Comparison of ENCODE assay signal across 1 cellular context in genomic region chr6:132401120-132401940, GRCh38.
TF ChIP-seq lines count a peak whose summit lies in the region.

TSS of gene MOXD1 (minus strand) at chr6:132401475. CDS start at chr6:132401426, 49 bp downstream.

TF ChIP-seq in HEK293, 187 proteins besides CTCF, POLR2A, EP300 and RAD21 (continued from another document and continues in another):
- TF ChIP-seq MEIS1 (CRISPR knock-in tag; IDR thresholded peaks at IDR 0.05; ENCODE audit: borderline replicate concordance) = 0 out of 2 replicates have a peak, but pooled peaks have one; percentile 26
- no peak for TF ChIP-seq ZFP37 (tag by site-specific recombination; IDR thresholded peaks at IDR 0.05)
- TF ChIP-seq ZNF514 (tag by site-specific recombination; IDR thresholded peaks at IDR 0.05) = no peak
- TF ChIP-seq, protein P1, sequence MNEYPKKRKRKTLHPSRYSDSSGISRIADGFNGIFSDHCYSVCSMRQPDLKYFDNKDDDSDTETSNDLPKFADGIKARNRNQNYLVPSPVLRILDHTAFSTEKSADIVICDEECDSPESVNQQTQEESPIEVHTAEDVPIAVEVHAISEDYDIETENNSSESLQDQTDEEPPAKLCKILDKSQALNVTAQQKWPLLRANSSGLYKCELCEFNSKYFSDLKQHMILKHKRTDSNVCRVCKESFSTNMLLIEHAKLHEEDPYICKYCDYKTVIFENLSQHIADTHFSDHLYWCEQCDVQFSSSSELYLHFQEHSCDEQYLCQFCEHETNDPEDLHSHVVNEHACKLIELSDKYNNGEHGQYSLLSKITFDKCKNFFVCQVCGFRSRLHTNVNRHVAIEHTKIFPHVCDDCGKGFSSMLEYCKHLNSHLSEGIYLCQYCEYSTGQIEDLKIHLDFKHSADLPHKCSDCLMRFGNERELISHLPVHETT (tag by site-specific recombination; IDR thresholded peaks at IDR 0.05) = no peak
- 0 out of 2 replicates have a peak, but pooled peaks have one; percentile 16 for TF ChIP-seq KLF7 (tag by site-specific recombination; IDR thresholded peaks at IDR 0.05; ENCODE audit: borderline replicate concordance)
- 0 out of 2 replicates have a peak, but pooled peaks have one; percentile 30 for TF ChIP-seq HOXD13 (CRISPR knock-in tag; IDR thresholded peaks at IDR 0.05; ENCODE audit: borderline replicate concordance)
- no peak for TF ChIP-seq BCL6B (tag by site-specific recombination; IDR thresholded peaks at IDR 0.05)
- no peak for TF ChIP-seq ZNF623 (tag by site-specific recombination; IDR thresholded peaks at IDR 0.05)
- TF ChIP-seq PRDM1 (tag by site-specific recombination; IDR thresholded peaks at IDR 0.05) = no peak
- no peak for TF ChIP-seq ZXDB (tag by site-specific recombination; IDR thresholded peaks at IDR 0.05)
- TF ChIP-seq SP2 (tag by site-specific recombination; IDR thresholded peaks at IDR 0.05) = peak; percentile 8
- 0 out of 2 replicates have a peak, but pooled peaks have one; percentile 42 for TF ChIP-seq SP3 (tag by site-specific recombination; IDR thresholded peaks at IDR 0.05)
- TF ChIP-seq ZNF654 (tag by site-specific recombination; IDR thresholded peaks at IDR 0.05; ENCODE audit: low read depth) = no peak
- peak; percentile 71; the same call in 1 of the 2 replicates for TF ChIP-seq GLIS2 (tag by site-specific recombination; IDR thresholded peaks at IDR 0.05)
- TF ChIP-seq ZNF274 (IDR thresholded peaks at IDR 0.05; ENCODE audit: low read length) = no peak
- TF ChIP-seq ZNF274 (tag by site-specific recombination; IDR thresholded peaks at IDR 0.05; ENCODE audit: borderline replicate concordance) = no peak
- TF ChIP-seq, protein P2, sequence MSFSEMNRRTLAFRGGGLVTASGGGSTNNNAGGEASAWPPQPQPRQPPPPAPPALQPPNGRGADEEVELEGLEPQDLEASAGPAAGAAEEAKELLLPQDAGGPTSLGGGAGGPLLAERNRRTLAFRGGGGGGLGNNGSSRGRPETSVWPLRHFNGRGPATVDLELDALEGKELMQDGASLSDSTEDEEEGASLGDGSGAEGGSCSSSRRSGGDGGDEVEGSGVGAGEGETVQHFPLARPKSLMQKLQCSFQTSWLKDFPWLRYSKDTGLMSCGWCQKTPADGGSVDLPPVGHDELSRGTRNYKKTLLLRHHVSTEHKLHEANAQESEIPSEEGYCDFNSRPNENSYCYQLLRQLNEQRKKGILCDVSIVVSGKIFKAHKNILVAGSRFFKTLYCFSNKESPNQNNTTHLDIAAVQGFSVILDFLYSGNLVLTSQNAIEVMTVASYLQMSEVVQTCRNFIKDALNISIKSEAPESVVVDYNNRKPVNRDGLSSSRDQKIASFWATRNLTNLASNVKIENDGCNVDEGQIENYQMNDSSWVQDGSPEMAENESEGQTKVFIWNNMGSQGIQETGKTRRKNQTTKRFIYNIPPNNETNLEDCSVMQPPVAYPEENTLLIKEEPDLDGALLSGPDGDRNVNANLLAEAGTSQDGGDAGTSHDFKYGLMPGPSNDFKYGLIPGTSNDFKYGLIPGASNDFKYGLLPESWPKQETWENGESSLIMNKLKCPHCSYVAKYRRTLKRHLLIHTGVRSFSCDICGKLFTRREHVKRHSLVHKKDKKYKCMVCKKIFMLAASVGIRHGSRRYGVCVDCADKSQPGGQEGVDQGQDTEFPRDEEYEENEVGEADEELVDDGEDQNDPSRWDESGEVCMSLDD (tag by site-specific recombination; IDR thresholded peaks at IDR 0.05) = no peak
- TF ChIP-seq ZNF433 (tag by site-specific recombination; IDR thresholded peaks at IDR 0.05; ENCODE audit: low read depth) = no peak
- TF ChIP-seq, protein P3, sequence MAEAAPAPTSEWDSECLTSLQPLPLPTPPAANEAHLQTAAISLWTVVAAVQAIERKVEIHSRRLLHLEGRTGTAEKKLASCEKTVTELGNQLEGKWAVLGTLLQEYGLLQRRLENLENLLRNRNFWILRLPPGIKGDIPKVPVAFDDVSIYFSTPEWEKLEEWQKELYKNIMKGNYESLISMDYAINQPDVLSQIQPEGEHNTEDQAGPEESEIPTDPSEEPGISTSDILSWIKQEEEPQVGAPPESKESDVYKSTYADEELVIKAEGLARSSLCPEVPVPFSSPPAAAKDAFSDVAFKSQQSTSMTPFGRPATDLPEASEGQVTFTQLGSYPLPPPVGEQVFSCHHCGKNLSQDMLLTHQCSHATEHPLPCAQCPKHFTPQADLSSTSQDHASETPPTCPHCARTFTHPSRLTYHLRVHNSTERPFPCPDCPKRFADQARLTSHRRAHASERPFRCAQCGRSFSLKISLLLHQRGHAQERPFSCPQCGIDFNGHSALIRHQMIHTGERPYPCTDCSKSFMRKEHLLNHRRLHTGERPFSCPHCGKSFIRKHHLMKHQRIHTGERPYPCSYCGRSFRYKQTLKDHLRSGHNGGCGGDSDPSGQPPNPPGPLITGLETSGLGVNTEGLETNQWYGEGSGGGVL (tag by site-specific recombination; IDR thresholded peaks at IDR 0.05) = peak; percentile 27; the same call in 1 of the 2 replicates
- peak; percentile 59; the same call in 1 of the 2 replicates for TF ChIP-seq YY1 (tag by site-specific recombination; IDR thresholded peaks at IDR 0.05)
- TF ChIP-seq PRDM10 (tag by site-specific recombination; IDR thresholded peaks at IDR 0.05) = no peak
- peak; percentile 97 for TF ChIP-seq ZFHX2 (tag by site-specific recombination; conservative IDR thresholded peaks at IDR 0.05)
- TF ChIP-seq ZSCAN23 (tag by site-specific recombination; IDR thresholded peaks at IDR 0.05) = no peak
- TF ChIP-seq ZNF155 (tag by site-specific recombination; IDR thresholded peaks at IDR 0.05) = no peak
- TF ChIP-seq KLF9 (tag by site-specific recombination; IDR thresholded peaks at IDR 0.05; ENCODE audit: low read depth) = peak; percentile 49; the same call in 1 of the 2 replicates
- TF ChIP-seq ZNF449 (tag by site-specific recombination; IDR thresholded peaks at IDR 0.05) = peak; percentile 49; the same call in 1 of the 2 replicates
- TF ChIP-seq ZNF837 (tag by site-specific recombination; IDR thresholded peaks at IDR 0.05) = no peak
- no peak for TF ChIP-seq ZNF37A (tag by site-specific recombination; IDR thresholded peaks at IDR 0.05)
- TF ChIP-seq ZNF645 (tag by site-specific recombination; IDR thresholded peaks at IDR 0.05) = no peak
- no peak for TF ChIP-seq ZNF239 (tag by site-specific recombination; IDR thresholded peaks at IDR 0.05)
- TF ChIP-seq KLF10 (tag by site-specific recombination; IDR thresholded peaks at IDR 0.05) = peak; percentile 41; the same call in 1 of the 2 replicates
- peak; percentile 93; the same call in 1 of the 2 replicates for TF ChIP-seq MZF1 (tag by site-specific recombination; IDR thresholded peaks at IDR 0.05; ENCODE audit: borderline replicate concordance)
- no peak for TF ChIP-seq ZNF488 (tag by site-specific recombination; IDR thresholded peaks at IDR 0.05)
- TF ChIP-seq ZNF202 (tag by site-specific recombination; IDR thresholded peaks at IDR 0.05; ENCODE audit: borderline replicate concordance) = peak; percentile 81; the same call in 1 of the 2 replicates
- TF ChIP-seq ZNF341 (tag by site-specific recombination; IDR thresholded peaks at IDR 0.05; ENCODE audit: low read depth) = peak; percentile 60
- no peak for TF ChIP-seq ZNF48 (tag by site-specific recombination; IDR thresholded peaks at IDR 0.05)
- TF ChIP-seq, protein P4, sequence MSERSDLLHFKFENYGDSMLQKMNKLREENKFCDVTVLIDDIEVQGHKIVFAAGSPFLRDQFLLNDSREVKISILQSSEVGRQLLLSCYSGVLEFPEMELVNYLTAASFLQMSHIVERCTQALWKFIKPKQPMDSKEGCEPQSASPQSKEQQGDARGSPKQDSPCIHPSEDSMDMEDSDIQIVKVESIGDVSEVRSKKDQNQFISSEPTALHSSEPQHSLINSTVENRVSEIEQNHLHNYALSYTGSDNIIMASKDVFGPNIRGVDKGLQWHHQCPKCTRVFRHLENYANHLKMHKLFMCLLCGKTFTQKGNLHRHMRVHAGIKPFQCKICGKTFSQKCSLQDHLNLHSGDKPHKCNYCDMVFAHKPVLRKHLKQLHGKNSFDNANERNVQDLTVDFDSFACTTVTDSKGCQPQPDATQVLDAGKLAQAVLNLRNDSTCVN (tag by site-specific recombination; optimal IDR thresholded peaks at IDR 0.05) = peak; percentile 90
- TF ChIP-seq ZNF335 (tag by site-specific recombination; conservative IDR thresholded peaks at IDR 0.05) = peak; percentile 82
- TF ChIP-seq ZNF707 (tag by site-specific recombination; IDR thresholded peaks at IDR 0.05) = no peak
- TF ChIP-seq, protein P5, sequence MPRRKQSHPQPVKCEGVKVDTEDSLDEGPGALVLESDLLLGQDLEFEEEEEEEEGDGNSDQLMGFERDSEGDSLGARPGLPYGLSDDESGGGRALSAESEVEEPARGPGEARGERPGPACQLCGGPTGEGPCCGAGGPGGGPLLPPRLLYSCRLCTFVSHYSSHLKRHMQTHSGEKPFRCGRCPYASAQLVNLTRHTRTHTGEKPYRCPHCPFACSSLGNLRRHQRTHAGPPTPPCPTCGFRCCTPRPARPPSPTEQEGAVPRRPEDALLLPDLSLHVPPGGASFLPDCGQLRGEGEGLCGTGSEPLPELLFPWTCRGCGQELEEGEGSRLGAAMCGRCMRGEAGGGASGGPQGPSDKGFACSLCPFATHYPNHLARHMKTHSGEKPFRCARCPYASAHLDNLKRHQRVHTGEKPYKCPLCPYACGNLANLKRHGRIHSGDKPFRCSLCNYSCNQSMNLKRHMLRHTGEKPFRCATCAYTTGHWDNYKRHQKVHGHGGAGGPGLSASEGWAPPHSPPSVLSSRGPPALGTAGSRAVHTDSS (tag by site-specific recombination; IDR thresholded peaks at IDR 0.05) = no peak
- TF ChIP-seq KLF16 (tag by site-specific recombination; IDR thresholded peaks at IDR 0.05) = peak; percentile 43; the same call in 1 of the 2 replicates
- TF ChIP-seq KLF8 (tag by site-specific recombination; IDR thresholded peaks at IDR 0.05) = no peak; the same call in 1 of the 2 replicates
- TF ChIP-seq PBX3 (CRISPR knock-in tag; IDR thresholded peaks at IDR 0.05) = peak; percentile 90
- TF ChIP-seq ZEB2 (tag by site-specific recombination; IDR thresholded peaks at IDR 0.05) = 0 out of 2 replicates have a peak, but pooled peaks have one; percentile 18
